2 cellular contexts compared by ENCODE assay signal in the genomic region with DNA sequence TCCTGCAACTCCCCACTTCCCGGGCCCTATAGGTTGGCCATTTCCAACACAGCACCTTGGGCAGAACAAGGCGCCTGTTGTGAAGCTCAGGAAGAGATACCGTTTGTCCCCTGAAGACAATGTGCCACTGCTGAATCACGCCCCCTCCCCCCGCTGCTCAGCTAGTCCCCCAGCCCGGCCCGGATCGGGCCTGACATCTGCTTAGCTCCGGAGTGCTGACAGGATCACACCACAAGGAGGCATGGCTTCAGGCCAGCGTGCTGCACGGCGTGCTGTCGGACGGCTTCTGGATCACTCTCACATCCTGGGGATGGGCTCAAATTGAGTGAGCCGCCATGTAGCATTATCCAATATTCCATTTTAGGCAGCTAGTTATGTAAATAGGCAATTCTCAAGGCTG.
TF ChIP-seq lines count a peak whose summit lies in the region.

No MANE protein-coding gene starts in this region.

TF ChIP-seq in IMR-90, 13 proteins besides CTCF, POLR2A, EP300 and RAD21 (continued from another document):
- TF ChIP-seq, protein P1, sequence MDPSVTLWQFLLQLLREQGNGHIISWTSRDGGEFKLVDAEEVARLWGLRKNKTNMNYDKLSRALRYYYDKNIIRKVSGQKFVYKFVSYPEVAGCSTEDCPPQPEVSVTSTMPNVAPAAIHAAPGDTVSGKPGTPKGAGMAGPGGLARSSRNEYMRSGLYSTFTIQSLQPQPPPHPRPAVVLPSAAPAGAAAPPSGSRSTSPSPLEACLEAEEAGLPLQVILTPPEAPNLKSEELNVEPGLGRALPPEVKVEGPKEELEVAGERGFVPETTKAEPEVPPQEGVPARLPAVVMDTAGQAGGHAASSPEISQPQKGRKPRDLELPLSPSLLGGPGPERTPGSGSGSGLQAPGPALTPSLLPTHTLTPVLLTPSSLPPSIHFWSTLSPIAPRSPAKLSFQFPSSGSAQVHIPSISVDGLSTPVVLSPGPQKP (IDR thresholded peaks at IDR 0.05; ENCODE audit: borderline replicate concordance, low read depth, low read length), result no peak

TF ChIP-seq in SK-N-SH treated with all-trans-retinoic acid at 6 μM for 48 hours, 23 proteins besides CTCF, POLR2A, EP300 and RAD21 (continued from another document):
- TF ChIP-seq, protein P2, sequence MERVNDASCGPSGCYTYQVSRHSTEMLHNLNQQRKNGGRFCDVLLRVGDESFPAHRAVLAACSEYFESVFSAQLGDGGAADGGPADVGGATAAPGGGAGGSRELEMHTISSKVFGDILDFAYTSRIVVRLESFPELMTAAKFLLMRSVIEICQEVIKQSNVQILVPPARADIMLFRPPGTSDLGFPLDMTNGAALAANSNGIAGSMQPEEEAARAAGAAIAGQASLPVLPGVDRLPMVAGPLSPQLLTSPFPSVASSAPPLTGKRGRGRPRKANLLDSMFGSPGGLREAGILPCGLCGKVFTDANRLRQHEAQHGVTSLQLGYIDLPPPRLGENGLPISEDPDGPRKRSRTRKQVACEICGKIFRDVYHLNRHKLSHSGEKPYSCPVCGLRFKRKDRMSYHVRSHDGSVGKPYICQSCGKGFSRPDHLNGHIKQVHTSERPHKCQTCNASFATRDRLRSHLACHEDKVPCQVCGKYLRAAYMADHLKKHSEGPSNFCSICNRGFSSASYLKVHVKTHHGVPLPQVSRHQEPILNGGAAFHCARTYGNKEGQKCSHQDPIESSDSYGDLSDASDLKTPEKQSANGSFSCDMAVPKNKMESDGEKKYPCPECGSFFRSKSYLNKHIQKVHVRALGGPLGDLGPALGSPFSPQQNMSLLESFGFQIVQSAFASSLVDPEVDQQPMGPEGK (CRISPR knock-in tag; IDR thresholded peaks at IDR 0.05; ENCODE audit: borderline replicate concordance), result no peak
- TF ChIP-seq, protein P3, sequence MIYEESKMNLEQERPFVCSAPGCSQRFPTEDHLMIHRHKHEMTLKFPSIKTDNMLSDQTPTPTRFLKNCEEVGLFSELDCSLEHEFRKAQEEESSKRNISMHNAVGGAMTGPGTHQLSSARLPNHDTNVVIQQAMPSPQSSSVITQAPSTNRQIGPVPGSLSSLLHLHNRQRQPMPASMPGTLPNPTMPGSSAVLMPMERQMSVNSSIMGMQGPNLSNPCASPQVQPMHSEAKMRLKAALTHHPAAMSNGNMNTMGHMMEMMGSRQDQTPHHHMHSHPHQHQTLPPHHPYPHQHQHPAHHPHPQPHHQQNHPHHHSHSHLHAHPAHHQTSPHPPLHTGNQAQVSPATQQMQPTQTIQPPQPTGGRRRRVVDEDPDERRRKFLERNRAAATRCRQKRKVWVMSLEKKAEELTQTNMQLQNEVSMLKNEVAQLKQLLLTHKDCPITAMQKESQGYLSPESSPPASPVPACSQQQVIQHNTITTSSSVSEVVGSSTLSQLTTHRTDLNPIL (CRISPR knock-in tag; IDR thresholded peaks at IDR 0.05; ENCODE audit: low read depth), result no peak
- TF ChIP-seq GLIS3 (CRISPR knock-in tag; IDR thresholded peaks at IDR 0.05), result no peak
- TF ChIP-seq, protein P4, sequence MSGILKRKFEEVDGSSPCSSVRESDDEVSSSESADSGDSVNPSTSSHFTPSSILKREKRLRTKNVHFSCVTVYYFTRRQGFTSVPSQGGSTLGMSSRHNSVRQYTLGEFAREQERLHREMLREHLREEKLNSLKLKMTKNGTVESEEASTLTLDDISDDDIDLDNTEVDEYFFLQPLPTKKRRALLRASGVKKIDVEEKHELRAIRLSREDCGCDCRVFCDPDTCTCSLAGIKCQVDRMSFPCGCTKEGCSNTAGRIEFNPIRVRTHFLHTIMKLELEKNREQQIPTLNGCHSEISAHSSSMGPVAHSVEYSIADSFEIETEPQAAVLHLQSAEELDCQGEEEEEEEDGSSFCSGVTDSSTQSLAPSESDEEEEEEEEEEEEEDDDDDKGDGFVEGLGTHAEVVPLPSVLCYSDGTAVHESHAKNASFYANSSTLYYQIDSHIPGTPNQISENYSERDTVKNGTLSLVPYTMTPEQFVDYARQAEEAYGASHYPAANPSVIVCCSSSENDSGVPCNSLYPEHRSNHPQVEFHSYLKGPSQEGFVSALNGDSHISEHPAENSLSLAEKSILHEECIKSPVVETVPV (CRISPR knock-in tag; IDR thresholded peaks at IDR 0.05), result no peak
- no peak for TF ChIP-seq ZFP3 (CRISPR knock-in tag; IDR thresholded peaks at IDR 0.05)
- no peak for TF ChIP-seq SNAI2 (CRISPR knock-in tag; IDR thresholded peaks at IDR 0.05)
